8 cellular contexts compared by ENCODE assay signal in the genomic region with DNA sequence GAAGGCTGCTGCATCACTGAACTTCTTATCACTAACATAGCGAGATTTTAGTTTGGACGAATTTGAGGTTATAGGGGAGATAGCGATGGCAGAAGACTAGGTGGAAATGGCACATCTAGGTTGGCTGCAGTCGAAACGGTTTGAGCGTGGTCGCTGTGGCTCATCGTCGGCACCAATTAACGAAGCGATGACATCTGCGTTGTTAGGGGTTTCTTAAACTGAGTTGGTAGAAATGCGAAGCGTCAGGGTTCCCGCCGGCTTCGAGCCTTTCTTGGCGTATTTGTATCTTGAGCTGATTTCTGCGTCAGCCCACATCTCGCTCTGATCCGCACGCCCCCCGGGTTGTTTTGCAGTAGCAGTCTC. TPM values are rescaled to one million over a fixed set of nuclear protein-coding genes. Genes with fewer than 3 reads are reported as not detected.
DNase-seq lines count a peak whose midpoint lies in the region; ATAC-seq and TF ChIP-seq lines count a peak whose summit lies in the region.

No MANE protein-coding gene starts in this region.

- peaks cover under 1% of the 10 kb centered on the region; the same call in 1 of the 2 replicates for H3K9me3 ChIP-seq in OCI-LY3 (ENCODE audit: insufficient read depth, low read length)

- peak overlapping the region; percentile 84 for H3K4me3 ChIP-seq in OCI-LY3 (ENCODE audit: low read length)

- intact Hi-C loops in left ventricle myocardium superior (cut with micrococcal nuclease): no loop called here
- intact Hi-C loops in sciatic nerve (cut with DNase I): no loop called here

- peak overlapping the region; percentile 89 for H3K9ac ChIP-seq in OCI-LY3 (ENCODE audit: low read length)

- ATAC-seq in HG02973 (IDR thresholded peaks at IDR 0.05; ENCODE audit: unreplicated experiment) (peak; percentile 5), left ventricle myocardium superior (peak; percentile 7), sciatic nerve (peak; percentile 27)

- H3K4me2 ChIP-seq in OCI-LY3 (ENCODE audit: low read length): peak overlapping the region; percentile 88

- peaks cover 15% of the 10 kb centered on the region for H4K20me1 ChIP-seq in OCI-LY3 (ENCODE audit: insufficient read depth, low read length)

- DNase-seq in activated T-cell treated with anti-CD3 and anti-CD28 coated beads for 1 hour (ENCODE audit: low read depth) (peak; percentile 30), left ventricle myocardium superior (peak; percentile 51), sciatic nerve (ENCODE audit: low spot score) (peak; percentile 59), NCI-H226 (no peak)
- DNase-seq in activated T-cell treated with anti-CD3 and anti-CD28 coated beads, Interleukin-2, amount 50 U/mL, for 48 hours: no peak
- DNase-seq in activated naive CD4-positive, alpha-beta T cell treated with anti-CD3 and anti-CD28 coated beads, Interleukin-2, amount 50 U/mL, for 16 hours: peak; percentile 53

- H3K36me3 ChIP-seq in OCI-LY3 (replicated peaks; ENCODE audit: low read depth, low read length): peaks cover 18% of the 10 kb centered on the region

- H3K27ac ChIP-seq in OCI-LY3 (ENCODE audit: low read length): peak overlapping the region; percentile 87

- peaks cover 73% of the 10 kb centered on the region for H3K79me2 ChIP-seq in OCI-LY3 (ENCODE audit: low read length)

- H3K27me3 ChIP-seq in OCI-LY3 (ENCODE audit: low read depth, low read length): no peaks in the 10 kb centered on the region

- peak overlapping the region; percentile 72 for H2AFZ ChIP-seq in OCI-LY3 (ENCODE audit: low read depth, low read length)

- peaks cover 24% of the 10 kb centered on the region for H3K4me1 ChIP-seq in OCI-LY3 (ENCODE audit: low read length)

- no peak for TF ChIP-seq CTCF in OCI-LY3 (IDR thresholded peaks at IDR 0.05; ENCODE audit: low read depth, low read length)

RNA-seq across cellular contexts. Expression of a gene that starts 0.3 kb away (rescaled TPM):
- 2.8 TPM for total RNA-seq in left ventricle myocardium superior
- 3.4 TPM for total RNA-seq in sciatic nerve

RNA-seq across cellular contexts. Expression of a gene that starts 0.8 kb away (rescaled TPM):
- total RNA-seq in left ventricle myocardium superior (69.2 TPM), sciatic nerve (34.5 TPM)

Comparison
In these comparisons a context has a peak if more than half of its experiments do, and no peak if none do; other contexts are left out.
1. DNase-seq: peak in activated T-cell treated with anti-CD3 and anti-CD28 coated beads for 1 hour (single experiment), activated naive CD4-positive, alpha-beta T cell treated with anti-CD3 and anti-CD28 coated beads, Interleukin-2, amount 50 U/mL, for 16 hours (single experiment), left ventricle myocardium superior (single experiment) and sciatic nerve (single experiment); none in activated T-cell treated with anti-CD3 and anti-CD28 coated beads, Interleukin-2, amount 50 U/mL, for 48 hours (0 of 2) and NCI-H226 (single experiment).
2. Peak in every context shown above with its lines, with median percentiles within 50 percentile points of each other: ATAC-seq.